In the genomic region with DNA sequence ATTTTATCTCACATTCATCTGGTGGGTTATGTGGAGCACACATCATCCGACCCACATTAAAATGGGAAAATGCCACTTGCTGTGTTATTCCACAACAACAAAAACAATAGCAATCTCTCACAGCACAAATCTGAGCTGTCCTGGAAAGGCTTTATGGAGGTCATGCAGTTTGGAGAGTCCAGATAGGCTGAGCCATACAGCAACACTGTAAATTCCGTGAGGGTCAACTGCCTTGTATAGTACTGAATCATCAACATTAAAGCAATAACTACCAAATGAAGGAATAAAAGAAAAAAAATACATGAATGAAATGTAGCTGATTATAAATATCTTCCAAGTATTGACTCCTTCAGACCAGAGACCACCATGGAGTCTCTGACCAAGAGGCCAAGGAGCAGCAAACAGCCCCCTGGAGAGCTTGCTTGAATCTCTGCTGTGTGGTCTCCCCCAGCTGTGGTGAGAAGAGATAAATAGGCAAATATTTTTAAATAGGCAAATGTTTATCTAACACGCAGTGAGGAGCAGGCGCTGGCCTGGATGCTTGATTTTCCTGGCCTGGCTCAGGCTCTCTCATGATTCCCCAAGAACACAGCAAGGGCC, we compare ENCODE assay signal across 1 cellular context.
TF ChIP-seq lines count a peak whose summit lies in the region.

No MANE protein-coding gene starts in this region.

TF ChIP-seq in GM23338, 12 proteins besides CTCF, POLR2A, EP300 and RAD21 (continued from another document):
- TF ChIP-seq, protein P1, sequence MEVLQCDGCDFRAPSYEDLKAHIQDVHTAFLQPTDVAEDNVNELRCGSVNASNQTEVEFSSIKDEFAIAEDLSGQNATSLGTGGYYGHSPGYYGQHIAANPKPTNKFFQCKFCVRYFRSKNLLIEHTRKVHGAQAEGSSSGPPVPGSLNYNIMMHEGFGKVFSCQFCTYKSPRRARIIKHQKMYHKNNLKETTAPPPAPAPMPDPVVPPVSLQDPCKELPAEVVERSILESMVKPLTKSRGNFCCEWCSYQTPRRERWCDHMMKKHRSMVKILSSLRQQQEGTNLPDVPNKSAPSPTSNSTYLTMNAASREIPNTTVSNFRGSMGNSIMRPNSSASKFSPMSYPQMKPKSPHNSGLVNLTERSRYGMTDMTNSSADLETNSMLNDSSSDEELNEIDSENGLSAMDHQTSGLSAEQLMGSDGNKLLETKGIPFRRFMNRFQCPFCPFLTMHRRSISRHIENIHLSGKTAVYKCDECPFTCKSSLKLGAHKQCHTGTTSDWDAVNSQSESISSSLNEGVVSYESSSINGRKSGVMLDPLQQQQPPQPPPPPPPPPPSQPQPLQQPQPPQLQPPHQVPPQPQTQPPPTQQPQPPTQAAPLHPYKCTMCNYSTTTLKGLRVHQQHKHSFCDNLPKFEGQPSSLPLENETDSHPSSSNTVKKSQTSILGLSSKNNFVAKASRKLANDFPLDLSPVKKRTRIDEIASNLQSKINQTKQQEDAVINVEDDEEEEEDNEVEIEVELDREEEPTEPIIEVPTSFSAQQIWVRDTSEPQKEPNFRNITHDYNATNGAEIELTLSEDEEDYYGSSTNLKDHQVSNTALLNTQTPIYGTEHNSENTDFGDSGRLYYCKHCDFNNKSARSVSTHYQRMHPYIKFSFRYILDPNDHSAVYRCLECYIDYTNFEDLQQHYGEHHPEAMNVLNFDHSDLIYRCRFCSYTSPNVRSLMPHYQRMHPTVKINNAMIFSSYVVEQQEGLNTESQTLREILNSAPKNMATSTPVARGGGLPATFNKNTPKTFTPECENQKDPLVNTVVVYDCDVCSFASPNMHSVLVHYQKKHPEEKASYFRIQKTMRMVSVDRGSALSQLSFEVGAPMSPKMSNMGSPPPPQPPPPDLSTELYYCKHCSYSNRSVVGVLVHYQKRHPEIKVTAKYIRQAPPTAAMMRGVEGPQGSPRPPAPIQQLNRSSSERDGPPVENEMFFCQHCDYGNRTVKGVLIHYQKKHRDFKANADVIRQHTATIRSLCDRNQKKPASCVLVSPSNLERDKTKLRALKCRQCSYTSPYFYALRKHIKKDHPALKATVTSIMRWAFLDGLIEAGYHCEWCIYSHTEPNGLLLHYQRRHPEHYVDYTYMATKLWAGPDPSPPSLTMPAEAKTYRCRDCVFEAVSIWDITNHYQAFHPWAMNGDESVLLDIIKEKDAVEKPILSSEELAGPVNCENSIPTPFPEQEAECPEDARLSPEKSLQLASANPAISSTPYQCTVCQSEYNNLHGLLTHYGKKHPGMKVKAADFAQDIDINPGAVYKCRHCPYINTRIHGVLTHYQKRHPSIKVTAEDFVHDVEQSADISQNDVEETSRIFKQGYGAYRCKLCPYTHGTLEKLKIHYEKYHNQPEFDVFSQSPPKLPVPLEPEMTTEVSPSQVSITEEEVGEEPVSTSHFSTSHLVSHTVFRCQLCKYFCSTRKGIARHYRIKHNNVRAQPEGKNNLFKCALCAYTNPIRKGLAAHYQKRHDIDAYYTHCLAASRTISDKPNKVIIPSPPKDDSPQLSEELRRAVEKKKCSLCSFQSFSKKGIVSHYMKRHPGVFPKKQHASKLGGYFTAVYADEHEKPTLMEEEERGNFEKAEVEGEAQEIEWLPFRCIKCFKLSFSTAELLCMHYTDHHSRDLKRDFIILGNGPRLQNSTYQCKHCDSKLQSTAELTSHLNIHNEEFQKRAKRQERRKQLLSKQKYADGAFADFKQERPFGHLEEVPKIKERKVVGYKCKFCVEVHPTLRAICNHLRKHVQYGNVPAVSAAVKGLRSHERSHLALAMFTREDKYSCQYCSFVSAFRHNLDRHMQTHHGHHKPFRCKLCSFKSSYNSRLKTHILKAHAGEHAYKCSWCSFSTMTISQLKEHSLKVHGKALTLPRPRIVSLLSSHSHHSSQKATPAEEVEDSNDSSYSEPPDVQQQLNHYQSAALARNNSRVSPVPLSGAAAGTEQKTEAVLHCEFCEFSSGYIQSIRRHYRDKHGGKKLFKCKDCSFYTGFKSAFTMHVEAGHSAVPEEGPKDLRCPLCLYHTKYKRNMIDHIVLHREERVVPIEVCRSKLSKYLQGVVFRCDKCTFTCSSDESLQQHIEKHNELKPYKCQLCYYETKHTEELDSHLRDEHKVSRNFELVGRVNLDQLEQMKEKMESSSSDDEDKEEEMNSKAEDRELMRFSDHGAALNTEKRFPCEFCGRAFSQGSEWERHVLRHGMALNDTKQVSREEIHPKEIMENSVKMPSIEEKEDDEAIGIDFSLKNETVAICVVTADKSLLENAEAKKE (CRISPR knock-in tag; IDR thresholded peaks at IDR 0.05): no peak
- TF ChIP-seq POLR2AphosphoS5 (IDR thresholded peaks at IDR 0.05; ENCODE audit: low read depth) (no peak), STAT1 (IDR thresholded peaks at IDR 0.05; ENCODE audit: unreplicated experiment) (no peak), ZNF331 (CRISPR knock-in tag; IDR thresholded peaks at IDR 0.05; ENCODE audit: low read depth) (no peak)
